11 cellular contexts compared by ENCODE assay signal in genomic region chr3:106068795-106069194, GRCh38.
DNase-seq lines count a peak whose midpoint lies in the region; ATAC-seq, FAIRE-seq and TF ChIP-seq lines count a peak whose summit lies in the region.
"Had no signal": no experiment of that assay in that cellular context is flagged by ENCODE, and none has a peak within 500 bp of the region (broad histone marks: within the 10 kb centered on the region; RNA-seq: fewer than 3 reads in every experiment).

No MANE protein-coding gene starts in this region.

- H3K9me1 ChIP-seq in K562 (ENCODE audit: control insufficient read depth, insufficient read depth, low read length): no peaks in the 10 kb centered on the region

- no peak for TF ChIP-seq POLR2A in K562 (conservative IDR thresholded peaks at IDR 0.05)

- H3K27me3 ChIP-seq in K562 (ENCODE audit: control insufficient read depth in 2 of 2, insufficient read depth in 2 of 2, low read length in 2 of 2): no peaks in the 10 kb centered on the region
- H3K27me3 ChIP-seq in effector memory CD4-positive, alpha-beta T cell (replicated peaks; ENCODE audit: control insufficient read depth, insufficient read depth, low read length, poor library complexity, severe bottlenecking): no peaks in the 10 kb centered on the region

- no peaks in the 10 kb centered on the region for H3K4me1 ChIP-seq in K562 (replicated peaks in 1 of 2; ENCODE audit: control insufficient read depth in 2 of 2, insufficient read depth in 2 of 2, low read length in 2 of 2)
- H3K4me1 ChIP-seq in effector memory CD4-positive, alpha-beta T cell (ENCODE audit: control insufficient read depth, insufficient read depth, low read length, poor library complexity, severe bottlenecking): no peaks in the 10 kb centered on the region

- POLR2A ChIA-PET in K562 (lab: Yijun Ruan, JAX): interaction anchor here (0.6 kb wide), 1 partner anchor 9 kb away, joined by 3 read pairs; no protein-coding TSS in a partner anchor

- ATAC-seq in activated T-cell treated with anti-CD3 and anti-CD28 coated beads, Interleukin-2, amount 50 U/mL, for 4 hours: peak; percentile 94 to 95
- peak; percentile 91 for ATAC-seq in HG02973 (IDR thresholded peaks at IDR 0.05; ENCODE audit: unreplicated experiment)
- ATAC-seq in K562: no peak
- peak; percentile 99 for ATAC-seq in stimulated activated naive CD8-positive, alpha-beta T cell treated with anti-CD3 and anti-CD28 coated beads, Interleukin-15, amount 100 ng/mL, for 72 hours

- no peaks in the 10 kb centered on the region for H3K9me3 ChIP-seq in K562 (replicated peaks; ENCODE audit: control insufficient read depth, insufficient read depth, low read depth, low read length)
- no peaks in the 10 kb centered on the region for H3K9me3 ChIP-seq in effector memory CD4-positive, alpha-beta T cell (ENCODE audit: control insufficient read depth, low read length)

- CTCF ChIA-PET in K562 (lab: Yijun Ruan, JAX; ENCODE audit: low intra/inter-chr PET ratio): no interaction called here

- in situ Hi-C loops in K562 (cut with MboI): no loop called here

- no peak overlapping the region for H3K9ac ChIP-seq in K562 (ENCODE audit: insufficient read depth in 1 of 2, low read depth in 2 of 2, low read length in 2 of 2)

- H3K27ac Mint-ChIP-seq in stimulated activated naive CD8-positive, alpha-beta T cell treated with anti-CD3 and anti-CD28 coated beads, Interleukin-15, amount 100 ng/mL, for 72 hours: peak overlapping the region; percentile 61 to 90

- TF ChIP-seq RAD21 in K562 (CRISPR knock-in tag; conservative IDR thresholded peaks at IDR 0.05 in 1 of 2, IDR thresholded peaks at IDR 0.05 in 1 of 2): no peak

- no peak overlapping the region for H3K4me3 Mint-ChIP-seq in activated T-cell treated with anti-CD3 and anti-CD28 coated beads, Interleukin-2, amount 50 U/mL, for 4 hours
- H3K4me3 Mint-ChIP-seq in stimulated activated naive CD8-positive, alpha-beta T cell treated with anti-CD3 and anti-CD28 coated beads, Interleukin-15, amount 100 ng/mL, for 72 hours: peak overlapping the region; percentile 53 to 67

- H3K79me2 ChIP-seq in K562 (ENCODE audit: control insufficient read depth, insufficient read depth, low read length): no peaks in the 10 kb centered on the region

- peaks cover 9% of the 10 kb centered on the region for H3K4me1 Mint-ChIP-seq in activated T-cell treated with anti-CD3 and anti-CD28 coated beads, Interleukin-2, amount 50 U/mL, for 4 hours (ENCODE audit: low read depth)
- H3K4me1 Mint-ChIP-seq in stimulated activated naive CD8-positive, alpha-beta T cell treated with anti-CD3 and anti-CD28 coated beads, Interleukin-15, amount 100 ng/mL, for 72 hours: peaks cover 22% of the 10 kb centered on the region

- H4K20me1 ChIP-seq in K562 (replicated peaks; ENCODE audit: control insufficient read depth, insufficient read depth, low read length): no peaks in the 10 kb centered on the region

- no peak overlapping the region for H3K4me2 ChIP-seq in K562 (ENCODE audit: insufficient read depth, low read length)

- intact Hi-C loops in K562 (cut with micrococcal nuclease): no loop called here

- no peak for TF ChIP-seq CTCF in K562 (IDR thresholded peaks at IDR 0.05 in 2 of 3, conservative IDR thresholded peaks at IDR 0.05 in 1 of 3; ENCODE audit: insufficient read depth in 2 of 3, low read depth in 1 of 3, low read length in 3 of 3)

- H3K36me3 ChIP-seq in K562 (ENCODE audit: control insufficient read depth, insufficient read depth, low read length): no peaks in the 10 kb centered on the region
- no peaks in the 10 kb centered on the region for H3K36me3 ChIP-seq in effector memory CD4-positive, alpha-beta T cell (ENCODE audit: control insufficient read depth, insufficient read depth, low read length)

- no peaks in the 10 kb centered on the region for H3K27me3 Mint-ChIP-seq in activated T-cell treated with anti-CD3 and anti-CD28 coated beads, Interleukin-2, amount 50 U/mL, for 4 hours (ENCODE audit: low read depth)
- H3K27me3 Mint-ChIP-seq in stimulated activated naive CD8-positive, alpha-beta T cell treated with anti-CD3 and anti-CD28 coated beads, Interleukin-15, amount 100 ng/mL, for 72 hours: no peaks in the 10 kb centered on the region

- BruUV-seq in K562 (replicated peaks; lab: Mats Ljungman, UMichigan): no TSS peak

- H3K27ac ChIP-seq in K562 (ENCODE audit: extremely low read depth, low read depth, low read length): no peak overlapping the region
- H3K27ac ChIP-seq in effector memory CD4-positive, alpha-beta T cell (ENCODE audit: insufficient read depth, low read length, poor library complexity, severe bottlenecking): no peak overlapping the region

- 18% methylated on average over 2 of the region's 2 CpGs for WGBS in K562 (ENCODE audit: insufficient coverage, low coverage, missing lambda C conversion rate)

- no peak for TF ChIP-seq EP300 in K562 (IDR thresholded peaks at IDR 0.05; ENCODE audit: low read length)

- no peak overlapping the region for H3K4me3 ChIP-seq in K562
- no peak overlapping the region for H3K4me3 ChIP-seq in effector memory CD4-positive, alpha-beta T cell (ENCODE audit: insufficient read depth, low read depth, low read length, poor library complexity, severe bottlenecking)

- H3K9me3 Mint-ChIP-seq in activated T-cell treated with anti-CD3 and anti-CD28 coated beads, Interleukin-2, amount 50 U/mL, for 4 hours: peaks cover 8% of the 10 kb centered on the region
- peaks cover 12 to 18% of the 10 kb centered on the region in 2 donors for H3K9me3 Mint-ChIP-seq in stimulated activated naive CD8-positive, alpha-beta T cell treated with anti-CD3 and anti-CD28 coated beads, Interleukin-15, amount 100 ng/mL, for 72 hours

- no peak for FAIRE-seq in K562 (lab: Jason Lieb, UNC)
- FAIRE-seq: colon had no signal

- no peaks in the 10 kb centered on the region for H3K36me3 Mint-ChIP-seq in activated T-cell treated with anti-CD3 and anti-CD28 coated beads, Interleukin-2, amount 50 U/mL, for 4 hours (ENCODE audit: insufficient read depth)

- H2AFZ ChIP-seq in K562 (ENCODE audit: low read depth, low read length): 0 out of 2 replicates have a peak overlapping the region, but pooled peaks have one; percentile 16

- no peak for DNase-seq in activated T-cell treated with anti-CD3 and anti-CD28 coated beads, Interleukin-2, amount 50 U/mL, for 4 hours
- DNase-seq in activated T-cell treated with anti-CD3 and anti-CD28 coated beads for 4 hours (no peak), K562 (ENCODE audit: extremely low read depth in 1 of 4, low spot score in 3 of 4) (no peak), NCI-H2227 (lab: John Stamatoyannopoulos, UW; ENCODE audit: unreplicated experiment) (no peak), NCI-H69 (lab: John Stamatoyannopoulos, UW) (no peak)
- peak; percentile 17 to 27 for DNase-seq in stimulated activated naive CD8-positive, alpha-beta T cell treated with anti-CD3 and anti-CD28 coated beads, Interleukin-15, amount 100 ng/mL, for 72 hours
- no peak for DNase-seq in effector memory CD4-positive, alpha-beta T cell
- DNase-seq: NCI-H1930; stimulated activated CD4-positive, alpha-beta T cell treated with anti-CD3 and anti-CD28 coated beads, Interleukin-15, amount 100 ng/mL, for 24 hours had no signal

TF ChIP-seq in K562, 482 proteins besides CTCF, POLR2A, EP300 and RAD21 (continues in another document):
- no peak for TF ChIP-seq CUX1 (CRISPR knock-in tag; IDR thresholded peaks at IDR 0.05)

Comparison
In these comparisons a context has a peak if more than half of its experiments do, and no peak if none do; other contexts are left out.
1. DNase-seq: peak in stimulated activated naive CD8-positive, alpha-beta T cell treated with anti-CD3 and anti-CD28 coated beads, Interleukin-15, amount 100 ng/mL, for 72 hours (2 of 2); none in activated T-cell treated with anti-CD3 and anti-CD28 coated beads, Interleukin-2, amount 50 U/mL, for 4 hours (single experiment), activated T-cell treated with anti-CD3 and anti-CD28 coated beads for 4 hours (single experiment), K562 (0 of 4), effector memory CD4-positive, alpha-beta T cell (0 of 3), NCI-H2227 (single experiment) and NCI-H69 (single experiment).